In genomic region chr12:18165422-18165871, GRCh38 we compare ENCODE assay signal across 8 cellular contexts.
A peak's percentile ranks its signal among the peaks of the same experiment; 100 is the strongest.
DNase-seq lines count a peak whose midpoint lies in the region; ATAC-seq, FAIRE-seq and TF ChIP-seq lines count a peak whose summit lies in the region.

No MANE protein-coding gene starts in this region.

- H3K9ac ChIP-seq in SK-N-MC (ENCODE audit: insufficient read length), result no peak overlapping the region
- H3K9ac ChIP-seq in kidney (ENCODE audit: low read length in 2 of 2), result no peak overlapping the region

- H3K27ac ChIP-seq in SK-N-MC (no peak overlapping the region), kidney (ENCODE audit: low read depth in 2 of 2, low read length in 2 of 2) (no peak overlapping the region)

- peaks cover 0 to 4% of the 10 kb centered on the region in 2 donors for H3K4me1 ChIP-seq in kidney (ENCODE audit: control insufficient read depth in 1 of 2, insufficient read depth in 1 of 2, low read depth in 1 of 2, low read length in 2 of 2)

- DNase-seq in ELR (ENCODE audit: low read depth), result peak; percentile 67
- DNase-seq in SK-N-MC (ENCODE audit: low read depth, low spot score), result no peak
- DNase-seq in kidney, result no peak
- no peak for DNase-seq in NCI-H2029 treated with DMSO at 0.1 percent for 48 hours (lab: John Stamatoyannopoulos, UW)
- DNase-seq in NK-92 treated with Interleukin-12 subunit alpha and Interleukin-12 subunit beta, amount 100 ng/mL, for 24 hours (lab: John Stamatoyannopoulos, UW), result no peak
- DNase-seq in D341Med (ENCODE audit: low spot score), result no peak

- H3K4me3 ChIP-seq in SK-N-MC (peak overlapping the region; percentile 16; the same call in 1 of the 2 replicates), kidney (ENCODE audit: low read length in 2 of 2) (peak overlapping the region in 1 of 2 donors; percentile 22)

- H3K9me3 ChIP-seq in SK-N-MC (ENCODE audit: low read depth, low read length), result no peaks in the 10 kb centered on the region
- H3K9me3 ChIP-seq in kidney (ENCODE audit: control insufficient read depth in 1 of 2, low read length in 2 of 2), result no peaks in the 10 kb centered on the region

- ATAC-seq in GM19455 (IDR thresholded peaks at IDR 0.05; ENCODE audit: unreplicated experiment) (peak; percentile 99), HG03432 (IDR thresholded peaks at IDR 0.05; ENCODE audit: unreplicated experiment) (peak; percentile 99)

- peak; percentile 82 for FAIRE-seq in kidney (lab: Jason Lieb, UNC)

- intact Hi-C loops in kidney (cut with DNase I), result no loop called here

- no peaks in the 10 kb centered on the region for H3K36me3 ChIP-seq in SK-N-MC (ENCODE audit: insufficient read depth, low read length)
- H3K36me3 ChIP-seq in kidney (ENCODE audit: control insufficient read depth in 1 of 2, insufficient read depth in 2 of 2, low read length in 2 of 2), result no peaks in the 10 kb centered on the region

- no peak for TF ChIP-seq CTCF in kidney (IDR thresholded peaks at IDR 0.05; ENCODE audit: borderline replicate concordance, extremely low read depth, insufficient read depth)
